In the genomic region with DNA sequence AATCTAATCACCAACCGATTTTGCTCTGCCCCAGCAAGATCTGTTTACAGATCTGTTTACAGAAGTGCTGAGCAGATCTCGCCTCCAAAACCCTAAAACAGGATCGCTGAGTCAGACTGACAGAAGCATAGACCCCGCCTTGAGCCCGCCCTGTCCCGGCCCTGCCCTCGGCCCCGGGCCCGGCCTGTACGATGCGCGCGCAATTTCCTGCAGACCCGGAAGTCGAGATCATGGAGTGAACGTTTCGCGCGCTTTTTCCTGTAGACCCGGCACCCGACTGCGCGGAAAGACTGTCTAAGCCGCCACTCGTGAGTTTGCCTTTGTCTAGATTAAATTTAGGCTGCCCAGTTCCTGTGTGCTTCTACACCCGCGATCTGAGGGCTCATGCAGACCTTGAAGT, we compare ENCODE assay signal across 36 cellular contexts. TPM values are rescaled to one million over a fixed set of nuclear protein-coding genes. Genes with fewer than 3 reads are reported as not detected.
"Had no signal": no experiment of that assay in that cellular context is flagged by ENCODE, and none has a peak within 500 bp of the region (broad histone marks: within the 10 kb centered on the region; RNA-seq: fewer than 3 reads in every experiment).

A gene (plus strand): TSS at position 212 of the 400 bp plus-strand sequence. CDS start 2,327 bp downstream, outside the sequence.

- H3K27me3 ChIP-seq: brain microvascular endothelial cell, dorsolateral prefrontal cortex, esophagus muscularis mucosa, gastroesophageal sphincter, heart right ventricle had no signal

- H3K27ac Mint-ChIP-seq: activated B cell treated with CpG ODN at 0.5 μM for 24 hours; activated CD4-positive, alpha-beta memory T cell treated with anti-CD3 and anti-CD28 coated beads, Interleukin-2, amount 10 ng/mL, durations not matched to agents 7 days and 5 days; activated CD4-positive, alpha-beta T cell treated with anti-CD3 and anti-CD28 coated beads, Interleukin-2, amount 10 ng/mL, durations not matched to agents 24 days and 14 days; activated naive CD8-positive, alpha-beta T cell; activated T-cell treated with anti-CD3 and anti-CD28 coated beads, Interleukin-2, amount 50 U/mL, for 24 hours; activated T-helper 17 cell treated with anti-CD3 and anti-CD28 coated beads, Interleukin-2, amount 50 U/mL, for 72 hours; dendritic cell treated with granulocyte-macrophage colony-stimulating factor and Interleukin-4, amounts not matched to agents 40 ng/mL and 50 ng/mL, for 4 days; endodermal cell; T-helper 17 cell; T-helper 2 cell treated with Interferon-gamma antibody and Interleukin-4, amounts not matched to agents 5 μg/mL and 100 μg/mL, for 36 hours had no signal

- H3K4me3 ChIP-seq: coronary artery, dorsolateral prefrontal cortex, esophagus muscularis mucosa, gastroesophageal sphincter, heart right ventricle had no signal

- H3K4me1 ChIP-seq: esophagus muscularis mucosa, gastroesophageal sphincter, heart right ventricle had no signal

- DNase-seq: activated B cell treated with CpG ODN at 0.5 μM for 24 hours; activated CD4-positive, alpha-beta memory T cell treated with anti-CD3 and anti-CD28 coated beads, Interleukin-2, amount 10 ng/mL, durations not matched to agents 7 days and 5 days; activated CD4-positive, alpha-beta T cell treated with anti-CD3 and anti-CD28 coated beads, Interleukin-2, amount 10 ng/mL, durations not matched to agents 24 days and 14 days; activated CD4-positive, alpha-beta T cell treated with anti-CD3 and anti-CD28 coated beads, Interleukin-2, amount 50 U/mL, for 4 hours; activated CD8-positive, alpha-beta memory T cell treated with anti-CD3 and anti-CD28 coated beads, Interleukin-2, amount 50 U/mL, for 48 hours; activated effector memory CD4-positive, alpha-beta T cell treated with Interleukin-2 at 50 U/mL for 16 hours; activated gamma-delta T cell treated with Interleukin-2 at 50 U/mL for 16 hours; activated naive CD4-positive, alpha-beta T cell treated with anti-CD3 and anti-CD28 coated beads, Interleukin-2, amount 50 U/mL, for 16 hours; activated naive CD4-positive, alpha-beta T cell treated with Interleukin-2 at 50 U/mL for 16 hours; activated T-cell treated with anti-CD3 and anti-CD28 coated beads for 4 hours; activated T-cell treated with anti-CD3 and anti-CD28 coated beads, Interleukin-2, amount 50 U/mL, for 24 hours; amniotic stem cell; anterior cingulate cortex; brain microvascular endothelial cell; dorsolateral prefrontal cortex; effector memory CD4-positive, alpha-beta T cell; endodermal cell; erythroblast; foreskin melanocyte; heart right ventricle; T-helper 1 cell; T-helper 17 cell; T1000; WERI-Rb-1 had no signal

- H3K27ac ChIP-seq: brain microvascular endothelial cell, coronary artery, dorsolateral prefrontal cortex, esophagus muscularis mucosa, gastroesophageal sphincter, heart right ventricle, WERI-Rb-1 had no signal

- H3K4me3 Mint-ChIP-seq: activated B cell treated with CpG ODN at 0.5 μM for 24 hours; activated CD4-positive, alpha-beta memory T cell treated with anti-CD3 and anti-CD28 coated beads, Interleukin-2, amount 10 ng/mL, durations not matched to agents 7 days and 5 days; activated CD4-positive, alpha-beta T cell treated with anti-CD3 and anti-CD28 coated beads, Interleukin-2, amount 10 ng/mL, durations not matched to agents 24 days and 14 days; activated naive CD8-positive, alpha-beta T cell; activated T-cell treated with anti-CD3 and anti-CD28 coated beads, Interleukin-2, amount 50 U/mL, for 24 hours; activated T-helper 17 cell treated with anti-CD3 and anti-CD28 coated beads, Interleukin-2, amount 50 U/mL, for 72 hours; central memory CD8-positive, alpha-beta T cell; dendritic cell treated with granulocyte-macrophage colony-stimulating factor and Interleukin-4, amounts not matched to agents 40 ng/mL and 50 ng/mL, for 4 days; endodermal cell; T-helper 17 cell; T-helper 2 cell treated with Interferon-gamma antibody and Interleukin-4, amounts not matched to agents 5 μg/mL and 100 μg/mL, for 36 hours had no signal

- H3K36me3 ChIP-seq: brain microvascular endothelial cell had no signal

- H3K27me3 Mint-ChIP-seq: activated B cell treated with CpG ODN at 0.5 μM for 24 hours; activated CD4-positive, alpha-beta memory T cell treated with anti-CD3 and anti-CD28 coated beads, Interleukin-2, amount 10 ng/mL, durations not matched to agents 7 days and 5 days; activated CD4-positive, alpha-beta T cell treated with anti-CD3 and anti-CD28 coated beads, Interleukin-2, amount 10 ng/mL, durations not matched to agents 24 days and 14 days; activated naive CD8-positive, alpha-beta T cell; activated T-cell treated with anti-CD3 and anti-CD28 coated beads, Interleukin-2, amount 50 U/mL, for 24 hours; activated T-helper 17 cell treated with anti-CD3 and anti-CD28 coated beads, Interleukin-2, amount 50 U/mL, for 72 hours; central memory CD8-positive, alpha-beta T cell; dendritic cell treated with granulocyte-macrophage colony-stimulating factor and Interleukin-4, amounts not matched to agents 40 ng/mL and 50 ng/mL, for 4 days; T-helper 17 cell had no signal

- ATAC-seq: activated CD4-positive, CD25-positive, alpha-beta regulatory T cell treated with anti-CD3 and anti-CD28 coated beads, Interleukin-2, amount 50 U/mL, for 24 hours; activated T-helper 17 cell treated with anti-CD3 and anti-CD28 coated beads, Interleukin-2, amount 50 U/mL, for 72 hours; gastroesophageal sphincter; heart right ventricle; T-helper 17 cell had no signal

- H3K4me1 Mint-ChIP-seq: activated B cell treated with CpG ODN at 0.5 μM for 24 hours; activated CD4-positive, alpha-beta memory T cell treated with anti-CD3 and anti-CD28 coated beads, Interleukin-2, amount 10 ng/mL, durations not matched to agents 7 days and 5 days; activated CD4-positive, alpha-beta T cell treated with anti-CD3 and anti-CD28 coated beads, Interleukin-2, amount 10 ng/mL, durations not matched to agents 24 days and 14 days; activated T-helper 17 cell treated with anti-CD3 and anti-CD28 coated beads, Interleukin-2, amount 50 U/mL, for 72 hours; central memory CD8-positive, alpha-beta T cell; endodermal cell; T-helper 17 cell had no signal

RNA-seq across cellular contexts. Expression of the gene that starts here (rescaled TPM):
- total RNA-seq: activated CD4-positive, alpha-beta memory T cell treated with anti-CD3 and anti-CD28 coated beads, Interleukin-2, amount 10 ng/mL, durations not matched to agents 7 days and 5 days; activated CD4-positive, alpha-beta T cell treated with anti-CD3 and anti-CD28 coated beads, Interleukin-2, amount 10 ng/mL, durations not matched to agents 24 days and 14 days; activated T-helper 17 cell treated with anti-CD3 and anti-CD28 coated beads, Interleukin-2, amount 50 U/mL, for 72 hours; astrocyte; bronchial epithelial cell; glomerular endothelial cell had no signal
